Comparison of ENCODE assay signal across 8 cellular contexts in genomic region chr2:225041210-225041870, GRCh38. TPM values are rescaled to one million over a fixed set of nuclear protein-coding genes. Genes with fewer than 3 reads are reported as not detected.
A peak's percentile ranks its signal among the peaks of the same experiment; 100 is the strongest.
DNase-seq lines count a peak whose midpoint lies in the region; ATAC-seq and TF ChIP-seq lines count a peak whose summit lies in the region.

No MANE protein-coding gene starts in this region.

- intact Hi-C loops in heart left ventricle (cut with DNase I), result no loop called here
- intact Hi-C loops in aorta (cut with DNase I), result no loop called here

- peak; percentile 59 for ATAC-seq in HG02885 (IDR thresholded peaks at IDR 0.05; ENCODE audit: poor library complexity, unreplicated experiment)
- peak in 3 of 4 donors; percentile 20 to 47 (median 22) for ATAC-seq in heart left ventricle
- ATAC-seq in aorta (ENCODE audit: low FRiP score), result peak; percentile 48

- peak overlapping the region; percentile 99 for H3K9ac ChIP-seq in OCI-LY3 (ENCODE audit: low read length)

- peaks cover 23% of the 10 kb centered on the region for H3K27me3 ChIP-seq in OCI-LY3 (ENCODE audit: low read depth, low read length)
- peaks cover 0 to 43% (median 24%) of the 10 kb centered on the region in 9 donors for H3K27me3 ChIP-seq in heart left ventricle
- H3K27me3 ChIP-seq in aorta (ENCODE audit: control insufficient read depth in 1 of 2, insufficient read depth in 2 of 2, low read length in 1 of 2), result no peaks in the 10 kb centered on the region

- DNase-seq in activated effector memory CD4-positive, alpha-beta T cell treated with anti-CD3 and anti-CD28 coated beads, Interleukin-2, amount 50 U/mL, for 16 hours, result peak; percentile 88
- DNase-seq in heart left ventricle (peak in 2 of 5 donors; percentile 30 to 58), putamen (ENCODE audit: low spot score) (peak; percentile 59), aorta (peak; percentile 62 to 76), NCI-H345 (lab: John Stamatoyannopoulos, UW) (no peak)

- no peak for TF ChIP-seq CTCF in OCI-LY3 (IDR thresholded peaks at IDR 0.05; ENCODE audit: low read depth, low read length)
- TF ChIP-seq CTCF in heart left ventricle (IDR thresholded peaks at IDR 0.05), result no peak

- peaks cover 54% of the 10 kb centered on the region for H3K79me2 ChIP-seq in OCI-LY3 (ENCODE audit: low read length)

- H4K20me1 ChIP-seq in OCI-LY3 (ENCODE audit: insufficient read depth, low read length), result peaks cover 3% of the 10 kb centered on the region; the same call in 1 of the 2 replicates

- WGBS in heart left ventricle, 4 donors, result 5 to 18% (median 6%) methylated on average over 26 to 28 of the region's 28 CpGs
- WGBS in aorta, 2 donors, result 0% methylated on average over 28 of the region's 28 CpGs

- H3K36me3 ChIP-seq in OCI-LY3 (replicated peaks; ENCODE audit: low read depth, low read length) (peaks cover 24% of the 10 kb centered on the region), heart left ventricle (no peaks in the 10 kb centered on the region), aorta (ENCODE audit: control insufficient read depth in 1 of 2, insufficient read depth in 2 of 2, low read length in 1 of 2) (no peaks in the 10 kb centered on the region)

- H3K27ac ChIP-seq in OCI-LY3 (ENCODE audit: low read length) (peak overlapping the region; percentile 95), heart left ventricle (peak overlapping the region in 3 of 12 donors; percentile 26 to 87 (median 34)), aorta (ENCODE audit: low read depth in 1 of 2, low read length in 2 of 2) (no peak overlapping the region)

- H3K4me3 ChIP-seq in OCI-LY3 (ENCODE audit: low read length) (peak overlapping the region; percentile 96), heart left ventricle (peak overlapping the region; percentile 22 to 81 (median 52)), aorta (ENCODE audit: low read length in 2 of 2) (peak overlapping the region; percentile 12 to 73)

- H2AFZ ChIP-seq in OCI-LY3 (ENCODE audit: low read depth, low read length), result no peak overlapping the region

- peaks cover 58% of the 10 kb centered on the region for H3K4me1 ChIP-seq in OCI-LY3 (ENCODE audit: low read length)
- peaks cover 0 to 42% (median 0%) of the 10 kb centered on the region in 12 donors for H3K4me1 ChIP-seq in heart left ventricle
- H3K4me1 ChIP-seq in aorta (ENCODE audit: control insufficient read depth in 1 of 2, insufficient read depth in 2 of 2, low read length in 2 of 2), result no peaks in the 10 kb centered on the region

- H3K9me3 ChIP-seq in OCI-LY3 (ENCODE audit: insufficient read depth, low read length) (no peaks in the 10 kb centered on the region), heart left ventricle (no peaks in the 10 kb centered on the region), aorta (ENCODE audit: control insufficient read depth, low read length) (no peaks in the 10 kb centered on the region)

- peak; percentile 56 for TF ChIP-seq POLR2A in GM18526 (IDR thresholded peaks at IDR 0.05; ENCODE audit: extremely low read depth, insufficient read length)
- no peak for TF ChIP-seq POLR2A in heart left ventricle (IDR thresholded peaks at IDR 0.05)

- H3K4me2 ChIP-seq in OCI-LY3 (ENCODE audit: low read length), result peak overlapping the region; percentile 94

RNA-seq across cellular contexts. Expression of gene DOCK10, which starts 0.9 kb away (rescaled TPM):
- 10 to 100 TPM in 1 of 9 donors, 1 to 10 TPM in 7, under 1 TPM in 1; 0.31 to 28.6 (median 2.1) TPM for total RNA-seq in heart left ventricle
- 1 to 10 TPM; 1.0 to 2.0 TPM for polyA plus RNA-seq in heart left ventricle
- 10 to 100 TPM; 53.2 to 81.8 TPM for total RNA-seq in aorta
- polyA plus RNA-seq in aorta, result 10 to 100 TPM in 1 of 2 donors, 1 to 10 TPM in 1; 7.6 to 32.1 TPM

Comparison
In these comparisons a context has a peak if more than half of its experiments do, and no peak if none do; other contexts are left out.
1. H3K4me3 ChIP-seq: peak in every context shown above with its lines; median percentile 96 in OCI-LY3; 52 in heart left ventricle; 42 in aorta.